Comparison of ENCODE assay signal across 8 cellular contexts in genomic region chr11:78188809-78189724, GRCh38. TPM values are rescaled to one million over a fixed set of nuclear protein-coding genes. Genes with fewer than 3 reads are reported as not detected.
DNase-seq lines count a peak whose midpoint lies in the region; ATAC-seq and TF ChIP-seq lines count a peak whose summit lies in the region.

Gene USP35 (plus strand): TSS chr11:78188919. CDS start chr11:78196246, 7,327 bp downstream.

- no peaks in the 10 kb centered on the region for H3F3A ChIP-seq in PC-3 (ENCODE audit: low read length, unreplicated experiment)

- no peaks in the 10 kb centered on the region for H3K9me3 ChIP-seq in PC-3 (ENCODE audit: low read length)
- H3K9me3 ChIP-seq in neuronal stem cell (replicated peaks in 1 of 2; ENCODE audit: control insufficient read depth in 2 of 2, insufficient read depth in 1 of 2, low read depth in 1 of 2, low read length in 2 of 2): no peaks in the 10 kb centered on the region

- intact Hi-C loops in PC-3 (cut with micrococcal nuclease): loop anchor here (1.0 kb wide), 1 partner anchor 40 kb away; no protein-coding TSS in a partner anchor

- H3K79me1 ChIP-seq in neuronal stem cell (ENCODE audit: low read depth, low read length): peaks cover 7% of the 10 kb centered on the region

- WGBS in neuronal stem cell (ENCODE audit: extremely low coverage in 2 of 2, insufficient read length in 2 of 2, insufficient replicate concordance in 1 of 2), 2 donors: no CpG with 5 or more reads among the region's 45 CpGs

- peak within 1 kb of the TSS; percentile 99 for H3K4me2 ChIP-seq in PC-3 (ENCODE audit: low read length)
- peak within 1 kb of the TSS; percentile 84 for H3K4me2 ChIP-seq in neuronal stem cell (ENCODE audit: insufficient read depth, low read length, poor library complexity, severe bottlenecking)

- peak within 1 kb of the TSS; percentile 87 for H3K18ac ChIP-seq in neuronal stem cell (ENCODE audit: low read length)

- peaks cover 62% of the 10 kb centered on the region for H3K79me2 ChIP-seq in PC-3 (ENCODE audit: low read length)

- peak within 1 kb of the TSS; percentile 81 for H3K9ac ChIP-seq in PC-3 (ENCODE audit: low read length)
- peak within 1 kb of the TSS; percentile 65 for H3K9ac ChIP-seq in neuronal stem cell (ENCODE audit: low read depth, low read length, poor library complexity)

- H3K27ac ChIP-seq in PC-3 (ENCODE audit: low read length): peak within 1 kb of the TSS; percentile 50
- peak within 1 kb of the TSS; percentile 93 for H3K27ac ChIP-seq in epithelial cell of prostate
- H3K27ac ChIP-seq in neuronal stem cell (replicated peaks; ENCODE audit: low read length): peak within 1 kb of the TSS; percentile 31

- CTCF ChIA-PET in PC-3 (lab: Charles Lee): interaction anchor here (0.6 to 1.1 kb wide), 3 partner anchors 18 to 40 kb away, joined by 3 to 11 read pairs (median 3); no protein-coding TSS in a partner anchor

- H3K36me3 ChIP-seq in PC-3 (ENCODE audit: low read depth, low read length): no peaks in the 10 kb centered on the region
- H3K36me3 ChIP-seq in neuronal stem cell (replicated peaks in 1 of 2; ENCODE audit: control insufficient read depth in 2 of 2, insufficient read depth in 2 of 2, low read length in 2 of 2): no peaks in the 10 kb centered on the region

- ATAC-seq in GM21381 (IDR thresholded peaks at IDR 0.05; ENCODE audit: unreplicated experiment) (peak; percentile 13), PC-3 (peak; percentile 39)

- H4K20me1 ChIP-seq in PC-3 (ENCODE audit: low read length): no peaks in the 10 kb centered on the region

- no peaks in the 10 kb centered on the region for H3K27me3 ChIP-seq in PC-3 (ENCODE audit: low read length)
- no peaks in the 10 kb centered on the region for H3K27me3 ChIP-seq in neuronal stem cell (ENCODE audit: control insufficient read depth in 3 of 3, insufficient read depth in 3 of 3, low read depth in 1 of 3, low read length in 3 of 3)

- DNase-seq in PC-3 (no peak), epithelial cell of prostate (ENCODE audit: low read depth, low spot score) (no peak), neuronal stem cell (ENCODE audit: low spot score) (no peak), Ammon's horn (ENCODE audit: low spot score) (no peak), dedifferentiated amniotic fluid mesenchymal stem cell (ENCODE audit: extremely low spot score) (no peak), 8988T (no peak)
- no peak for DNase-seq in activated CD4-positive, alpha-beta T cell treated with anti-CD3 and anti-CD28 coated beads for 1 hour

- TF ChIP-seq CTCF in PC-3 (conservative IDR thresholded peaks at IDR 0.05; ENCODE audit: low read depth, low read length): no peak

- peak within 1 kb of the TSS; percentile 71 for H3K23ac ChIP-seq in neuronal stem cell (ENCODE audit: low read depth, low read length, poor library complexity)

- peak within 1 kb of the TSS; percentile 78 for H2AK5ac ChIP-seq in neuronal stem cell (ENCODE audit: low read depth, low read length)

- H4K8ac ChIP-seq in neuronal stem cell (ENCODE audit: low read depth, low read length): no peak within 1 kb of the TSS

- no peaks in the 10 kb centered on the region for H3K9me2 ChIP-seq in PC-3 (replicated peaks; ENCODE audit: low read length)

- H2BK120ac ChIP-seq in neuronal stem cell (ENCODE audit: low read depth, low read length): no peak within 1 kb of the TSS

- no peak within 1 kb of the TSS for H2BK12ac ChIP-seq in neuronal stem cell (ENCODE audit: low read length)

- H2AFZ ChIP-seq in PC-3 (ENCODE audit: low read length): peak within 1 kb of the TSS; percentile 91
- H2AFZ ChIP-seq in neuronal stem cell (ENCODE audit: low read length): peak within 1 kb of the TSS; percentile 97

- H3K4me3 ChIP-seq in PC-3 (ENCODE audit: low read length) (peak within 1 kb of the TSS; percentile 97), neuronal stem cell (ENCODE audit: low read length in 2 of 2) (peak within 1 kb of the TSS; percentile 95 to 99)

- no peak within 1 kb of the TSS for H4K91ac ChIP-seq in neuronal stem cell (ENCODE audit: low read depth, low read length, poor library complexity)

- BruUV-seq in PC-3 (replicated peaks; lab: Mats Ljungman, UMichigan): TSS peak; percentile 38

- H3K14ac ChIP-seq in neuronal stem cell (ENCODE audit: low read length): no peak within 1 kb of the TSS

- H2BK15ac ChIP-seq in neuronal stem cell (ENCODE audit: low read length): peak within 1 kb of the TSS; percentile 39

- POLR2A ChIA-PET in PC-3 (lab: Charles Lee; ENCODE audit: unreplicated experiment): interaction anchor here (0.6 to 1.0 kb wide), 2 partner anchors 39 to 40 kb away, joined by 3 read pairs; no protein-coding TSS in a partner anchor

- peaks cover 42% of the 10 kb centered on the region for H3K4me1 ChIP-seq in PC-3 (ENCODE audit: insufficient read depth, low read length)
- peaks cover 12 to 25% of the 10 kb centered on the region in 2 donors for H3K4me1 ChIP-seq in neuronal stem cell (ENCODE audit: control insufficient read depth in 2 of 2, insufficient read depth in 1 of 2, low read depth in 1 of 2, low read length in 2 of 2)

- no peak within 1 kb of the TSS for H2BK5ac ChIP-seq in neuronal stem cell (ENCODE audit: low read length)

- no peak within 1 kb of the TSS for H3K4ac ChIP-seq in neuronal stem cell (ENCODE audit: low read length)

RNA-seq across cellular contexts. Expression of gene USP35, which starts in this region (rescaled TPM):
- total RNA-seq in PC-3 (2014; rRNA removed): 8.5 and 12.0 TPM in 2 replicates
- 4.6 TPM for polyA plus RNA-seq in neuronal stem cell (2013, experiment 1 of 2)
- 4.7 TPM for polyA plus RNA-seq in neuronal stem cell (2013, experiment 2 of 2)

Comparison
In these comparisons a context has a peak if more than half of its experiments do, and no peak if none do; other contexts are left out.
1. H3K27ac ChIP-seq: peak in every context shown above with its lines; median percentile 93 in epithelial cell of prostate; 50 in PC-3; 31 in neuronal stem cell.